Comparison of ENCODE assay signal across 18 cellular contexts in genomic region chr6:167571550-167571949, GRCh38.
"Had no signal": no experiment of that assay in that cellular context is flagged by ENCODE, and none has a peak within 500 bp of the region (broad histone marks: within the 10 kb centered on the region; RNA-seq: fewer than 3 reads in every experiment).

No MANE protein-coding gene starts in this region.

- H3K9ac ChIP-seq: neural progenitor cell, parathyroid adenoma had no signal

- H3K27me3 ChIP-seq: adrenal gland, cardiac muscle cell, foreskin keratinocyte, neural progenitor cell, upper lobe of left lung had no signal

- H3K9me3 ChIP-seq: adrenal gland, suprapubic skin, upper lobe of left lung had no signal

- DNase-seq: activated CD4-positive, alpha-beta T cell treated with anti-CD3 and anti-CD28 coated beads for 36 hours; activated CD8-positive, alpha-beta T cell treated with anti-CD3 and anti-CD28 coated beads for 36 hours; activated effector memory CD4-positive, alpha-beta T cell treated with Interleukin-2 at 50 U/mL for 16 hours; activated naive CD4-positive, alpha-beta T cell treated with anti-CD3 and anti-CD28 coated beads, Interleukin-2, amount 50 U/mL, for 16 hours; activated T-cell treated with anti-CD3 and anti-CD28 coated beads, Interleukin-2, amount 50 U/mL, for 4 hours; foreskin keratinocyte; glutamatergic neuron; left cardiac atrium; stimulated activated CD4-positive, alpha-beta T cell treated with anti-CD3 and anti-CD28 coated beads, Interleukin-4, amount 100 ng/mL, for 24 hours; stimulated activated naive CD4-positive, alpha-beta T cell treated with Interleukin-2 at 50 U/mL for 16 hours; T-helper 17 cell; upper lobe of left lung had no signal

- H3K27ac ChIP-seq: cardiac muscle cell, foreskin keratinocyte, neural progenitor cell, parathyroid adenoma, upper lobe of left lung had no signal

- H3K36me3 ChIP-seq: adrenal gland, cardiac muscle cell, neural progenitor cell, suprapubic skin, upper lobe of left lung had no signal

- H3K4me2 ChIP-seq: neural progenitor cell had no signal

- H3K4me1 ChIP-seq: adrenal gland, foreskin keratinocyte, neural progenitor cell, parathyroid adenoma had no signal

- H3K4me3 ChIP-seq: adrenal gland, cardiac muscle cell, neural progenitor cell, skin epidermis, suprapubic skin, upper lobe of left lung had no signal
